ENCODE assay signal across 17 cellular contexts in genomic region chr5:42502613-42503470, GRCh38.
A peak's percentile ranks its signal among the peaks of the same experiment; 100 is the strongest.
DNase-seq lines count a peak whose midpoint lies in the region; ATAC-seq, FAIRE-seq and TF ChIP-seq lines count a peak whose summit lies in the region.
"Had no signal": no experiment of that assay in that cellular context is flagged by ENCODE, and none has a peak within 500 bp of the region (broad histone marks: within the 10 kb centered on the region; RNA-seq: fewer than 3 reads in every experiment).

No MANE protein-coding gene starts in this region.

- H3K9me1 ChIP-seq in endothelial cell of umbilical vein (replicated peaks; ENCODE audit: control insufficient read depth, extremely low read depth, insufficient read depth, low read length), result no peaks in the 10 kb centered on the region

- no peaks in the 10 kb centered on the region for H3K36me3 ChIP-seq in endothelial cell of umbilical vein (ENCODE audit: control insufficient read depth in 2 of 2, extremely low read depth in 1 of 2, insufficient read depth in 2 of 2, low read length in 2 of 2)
- no peaks in the 10 kb centered on the region for H3K36me3 ChIP-seq in right lobe of liver
- no peaks in the 10 kb centered on the region for H3K36me3 ChIP-seq in subcutaneous abdominal adipose tissue (ENCODE audit: control insufficient read depth in 5 of 5, insufficient read depth in 5 of 5, low read length in 5 of 5)

- no TSS peak for BruUV-seq in endothelial cell of umbilical vein (replicated peaks; lab: Mats Ljungman, UMichigan)

- intact Hi-C loops in endothelial cell of umbilical vein (cut with micrococcal nuclease) (no loop called here), right lobe of liver (cut with DNase I) (no loop called here)

- FAIRE-seq in endothelial cell of umbilical vein (lab: Jason Lieb, UNC), result no peak

- no peak overlapping the region for H3K4me3 ChIP-seq in endothelial cell of umbilical vein (replicated peaks in 1 of 3; ENCODE audit: insufficient read depth in 1 of 3, low read depth in 1 of 3, low read length in 3 of 3)
- no peak overlapping the region for H3K4me3 ChIP-seq in right lobe of liver
- no peak overlapping the region for H3K4me3 ChIP-seq in subcutaneous abdominal adipose tissue (ENCODE audit: low read depth in 1 of 5, low read length in 5 of 5)

- H3K79me2 ChIP-seq in endothelial cell of umbilical vein (ENCODE audit: control insufficient read depth, insufficient read depth, low read length), result no peaks in the 10 kb centered on the region

- dilution Hi-C loops in endothelial cell of umbilical vein (cut with MboI; ENCODE audit: extremely low pct_ligation_motif_present, low sequenced_read_pairs), result no loop called here

- no peaks in the 10 kb centered on the region for H4K20me1 ChIP-seq in endothelial cell of umbilical vein (replicated peaks; ENCODE audit: control insufficient read depth, extremely low read depth, insufficient read depth, low read length)

- TF ChIP-seq CTCF in RWPE1 (conservative IDR thresholded peaks at IDR 0.05; ENCODE audit: low read depth) (no peak), endothelial cell of umbilical vein (IDR thresholded peaks at IDR 0.05; ENCODE audit: extremely low read depth in 1 of 2, insufficient read depth in 1 of 2, low read depth in 1 of 2, low read length in 2 of 2) (no peak), right lobe of liver (IDR thresholded peaks at IDR 0.05) (no peak)

- 50% methylated on average over 2 of the region's 2 CpGs for WGBS in right lobe of liver (ENCODE audit: insufficient coverage, low coverage, low lambda C conversion rate, missing lambda C conversion rate)

- CTCF ChIA-PET in RWPE1 (lab: Yijun Ruan, JAX) (interaction anchor here (0.6 kb wide), 2 partner anchors 29 to 978 kb away, joined by 3 to 4 read pairs; no protein-coding TSS in a partner anchor), endothelial cell of umbilical vein (lab: Charles Lee) (no interaction called here)

- ATAC-seq in right lobe of liver, result no peak
- ATAC-seq: CD8-positive, alpha-beta T cell; Panc1 had no signal

- no peaks in the 10 kb centered on the region for H3K9me3 ChIP-seq in endothelial cell of umbilical vein (replicated peaks; ENCODE audit: control insufficient read depth, insufficient read depth, low read length)
- H3K9me3 ChIP-seq in right lobe of liver, result no peaks in the 10 kb centered on the region
- no peaks in the 10 kb centered on the region for H3K9me3 ChIP-seq in subcutaneous abdominal adipose tissue (ENCODE audit: control insufficient read depth in 5 of 5, low read length in 5 of 5)

- POLR2A ChIA-PET in RWPE1 (lab: Yijun Ruan, JAX; ENCODE audit: low non-redundant PET) (no interaction called here), endothelial cell of umbilical vein (lab: Charles Lee) (no interaction called here)

- no peak overlapping the region for H3K9ac ChIP-seq in endothelial cell of umbilical vein (replicated peaks; ENCODE audit: extremely low read depth, insufficient read depth, low read length)
- H3K9ac ChIP-seq in subcutaneous abdominal adipose tissue (ENCODE audit: low read length in 5 of 5), result peak overlapping the region in 2 of 5 donors; percentile 26 to 33
- H3K9ac ChIP-seq: KMS-11 had no signal

- TF ChIP-seq POLR2A in endothelial cell of umbilical vein (IDR thresholded peaks at IDR 0.05; ENCODE audit: low read depth, low read length) (no peak), right lobe of liver (IDR thresholded peaks at IDR 0.05) (no peak)

- H2AFZ ChIP-seq in endothelial cell of umbilical vein (ENCODE audit: low read depth, low read length), result no peak overlapping the region

- H3K27ac ChIP-seq in RWPE1 (no peak overlapping the region), endothelial cell of umbilical vein (ENCODE audit: insufficient read depth, low read depth, low read length) (no peak overlapping the region), right lobe of liver (peak overlapping the region in 2 of 3 donors; percentile 16 to 26), subcutaneous abdominal adipose tissue (ENCODE audit: low read depth, low read length) (peak overlapping the region; percentile 73)
- H3K27ac ChIP-seq: KMS-11 had no signal

- no peaks in the 10 kb centered on the region for H3K4me1 ChIP-seq in endothelial cell of umbilical vein (ENCODE audit: control insufficient read depth, extremely low read depth, insufficient read depth, low read length)
- H3K4me1 ChIP-seq in right lobe of liver, result peaks cover 0 to 67% (median 21%) of the 10 kb centered on the region in 4 donors
- H3K4me1 ChIP-seq in subcutaneous abdominal adipose tissue (ENCODE audit: control insufficient read depth in 5 of 5, insufficient read depth in 5 of 5, low read length in 5 of 5), result peaks cover 0 to 64% (median 39%) of the 10 kb centered on the region in 5 donors

- H3K4me2 ChIP-seq in endothelial cell of umbilical vein (ENCODE audit: insufficient read depth, low read length), result no peak overlapping the region
- H3K4me2 ChIP-seq: KMS-11 had no signal

- peaks cover 0 to 3% of the 10 kb centered on the region in 2 experiments for H3K27me3 ChIP-seq in endothelial cell of umbilical vein (ENCODE audit: control insufficient read depth in 2 of 2, insufficient read depth in 2 of 2, low read length in 2 of 2)
- no peaks in the 10 kb centered on the region for H3K27me3 ChIP-seq in right lobe of liver
- no peaks in the 10 kb centered on the region for H3K27me3 ChIP-seq in subcutaneous abdominal adipose tissue (ENCODE audit: control insufficient read depth in 5 of 5, insufficient read depth in 4 of 5, low read length in 5 of 5)

- DNase-seq in RWPE1 (ENCODE audit: low spot score) (peak; percentile 5), endothelial cell of umbilical vein (ENCODE audit: low read depth, low spot score) (peak; percentile 2), right lobe of liver (no peak), SKM-1 (lab: John Stamatoyannopoulos, UW; ENCODE audit: unreplicated experiment) (no peak), MV-4-11 (lab: John Stamatoyannopoulos, UW) (no peak), T-helper 2 cell (no peak)
- DNase-seq in activated effector memory CD4-positive, alpha-beta T cell treated with Interleukin-2 at 50 U/mL for 16 hours, result no peak
- DNase-seq: CD8-positive, alpha-beta T cell; GOT3; MM.1S; NCI-H1105 treated with DMSO at 0.1 percent for 48 hours; NCI-H187; NCI-H774; SHP77 treated with DMSO at 0.1 percent for 48 hours had no signal

TF ChIP-seq in endothelial cell of umbilical vein, 7 proteins besides CTCF, POLR2A, EP300 and RAD21:
- TF ChIP-seq GATA2 (IDR thresholded peaks at IDR 0.05; ENCODE audit: insufficient read depth, insufficient read length, low read depth, low read length), result no peak
- no peak for TF ChIP-seq MAX (IDR thresholded peaks at IDR 0.05; ENCODE audit: insufficient read depth, insufficient read length)
- no peak for TF ChIP-seq EZH2 (IDR thresholded peaks at IDR 0.05; ENCODE audit: borderline replicate concordance, low read depth, low read length, severe bottlenecking)
- TF ChIP-seq POLR2AphosphoS5 (IDR thresholded peaks at IDR 0.05; ENCODE audit: insufficient read depth, low read depth, low read length), result no peak
- TF ChIP-seq MYC (IDR thresholded peaks at IDR 0.05; ENCODE audit: low read depth, low read length), result no peak
TF ChIP-seq in endothelial cell of umbilical vein: peak in this region for 0.

Comparison
In these comparisons a context has a peak if more than half of its experiments do, and no peak if none do; other contexts are left out.
1. DNase-seq: peak in RWPE1 (single experiment) and endothelial cell of umbilical vein (single experiment); none in right lobe of liver (0 of 3), SKM-1 (single experiment), MV-4-11 (single experiment), T-helper 2 cell (0 of 5) and activated effector memory CD4-positive, alpha-beta T cell treated with Interleukin-2 at 50 U/mL for 16 hours (single experiment).
2. H3K27ac ChIP-seq: peak in right lobe of liver (2 of 3) and subcutaneous abdominal adipose tissue (single experiment); none in RWPE1 (single experiment) and endothelial cell of umbilical vein (single experiment).